ENCODE assay signal across 9 cellular contexts in genomic region chr22:33917744-33918406, GRCh38. TPM values are rescaled to one million over a fixed set of nuclear protein-coding genes. Genes with fewer than 3 reads are reported as not detected.
DNase-seq lines count a peak whose midpoint lies in the region; ATAC-seq and TF ChIP-seq lines count a peak whose summit lies in the region.
"Had no signal": no experiment of that assay in that cellular context is flagged by ENCODE, and none has a peak within 500 bp of the region (broad histone marks: within the 10 kb centered on the region; RNA-seq: fewer than 3 reads in every experiment).

No MANE protein-coding gene starts in this region.

- H2BK20ac ChIP-seq in IMR-90 (ENCODE audit: low read depth, low read length): no peak overlapping the region

- no peak for TF ChIP-seq POLR2A in IMR-90 (IDR thresholded peaks at IDR 0.05; ENCODE audit: low read depth, low read length)
- TF ChIP-seq POLR2A in thyroid gland (IDR thresholded peaks at IDR 0.05): no peak

- H3K9ac ChIP-seq in IMR-90 (ENCODE audit: low read depth, low read length): no peak overlapping the region

- peak; percentile 42 for DNase-seq in EH (ENCODE audit: low read depth)
- peak; percentile 50 for DNase-seq in IMR-90
- DNase-seq in epithelial cell of proximal tubule (ENCODE audit: low read depth): no peak
- DNase-seq in osteoblast (ENCODE audit: insufficient read length, low spot score, missing footprints): no peak
- DNase-seq in thyroid gland: no peak
- no peak for DNase-seq in NCI-H2107 (lab: John Stamatoyannopoulos, UW)
- DNase-seq in aorta: no peak
- no peak for DNase-seq in activated effector memory CD4-positive, alpha-beta T cell treated with anti-CD3 and anti-CD28 coated beads, Interleukin-2, amount 50 U/mL, for 16 hours
- DNase-seq: dermis blood vessel endothelial cell had no signal

- no TSS peak for BruUV-seq in IMR-90 (replicated peaks; lab: Mats Ljungman, UMichigan)

- H2AK9ac ChIP-seq in IMR-90 (replicated peaks; ENCODE audit: low read depth, low read length, poor library complexity): no peak overlapping the region

- no peak overlapping the region for H3K23ac ChIP-seq in IMR-90 (ENCODE audit: low read depth, low read length)

- intact Hi-C loops in IMR-90 (cut with micrococcal nuclease): no loop called here
- intact Hi-C loops in thyroid gland (cut with DNase I): no loop called here
- intact Hi-C loops in aorta (cut with DNase I): loop anchor here in 1 of 2 donors (5.0 kb wide), 1 partner anchor 46 kb away; no protein-coding TSS in a partner anchor

- H2BK120ac ChIP-seq in IMR-90 (ENCODE audit: low read depth, low read length): no peak overlapping the region

- POLR2A ChIA-PET in IMR-90 (lab: Charles Lee; ENCODE audit: unreplicated experiment): no interaction called here

- peaks cover 4% of the 10 kb centered on the region for H3K79me2 ChIP-seq in osteoblast (ENCODE audit: insufficient read depth, low read length)

- no peaks in the 10 kb centered on the region for H3K4me1 ChIP-seq in IMR-90 (ENCODE audit: control insufficient read depth, insufficient read depth, low read length)
- peaks cover 9% of the 10 kb centered on the region for H3K4me1 ChIP-seq in osteoblast (ENCODE audit: insufficient read depth, low read length)
- peaks cover 6 to 10% of the 10 kb centered on the region in 2 donors for H3K4me1 ChIP-seq in thyroid gland
- peaks cover 0 to 2% of the 10 kb centered on the region in 2 donors for H3K4me1 ChIP-seq in aorta (ENCODE audit: control insufficient read depth in 1 of 2, insufficient read depth in 2 of 2, low read length in 2 of 2)

- no peak overlapping the region for H4K8ac ChIP-seq in IMR-90 (ENCODE audit: low read depth in 2 of 2, low read length in 2 of 2)

- TF ChIP-seq RAD21 in IMR-90 (IDR thresholded peaks at IDR 0.05; ENCODE audit: low read length): peak; percentile 59

- H3K4me3 ChIP-seq in IMR-90 (ENCODE audit: insufficient read depth, low read depth, low read length): no peak overlapping the region
- no peak overlapping the region for H3K4me3 ChIP-seq in epithelial cell of proximal tubule (ENCODE audit: low read depth, low read length)
- H3K4me3 ChIP-seq in osteoblast (ENCODE audit: insufficient read depth, low read length): no peak overlapping the region
- no peak overlapping the region for H3K4me3 ChIP-seq in thyroid gland (replicated peaks in 1 of 3)
- no peak overlapping the region for H3K4me3 ChIP-seq in aorta (ENCODE audit: low read length in 2 of 2)

- H2AK5ac ChIP-seq in IMR-90 (ENCODE audit: low read depth, low read length): no peak overlapping the region

- H3K56ac ChIP-seq in IMR-90 (ENCODE audit: extremely low read depth, insufficient read depth, low read length): no peak overlapping the region

- H3K9me3 ChIP-seq in IMR-90 (ENCODE audit: control insufficient read depth, insufficient read depth, low read length): no peaks in the 10 kb centered on the region
- H3K9me3 ChIP-seq in osteoblast (ENCODE audit: low read depth, low read length): no peaks in the 10 kb centered on the region
- H3K9me3 ChIP-seq in thyroid gland: no peaks in the 10 kb centered on the region
- H3K9me3 ChIP-seq in aorta (ENCODE audit: control insufficient read depth, low read length): no peaks in the 10 kb centered on the region

- H3K9me1 ChIP-seq in IMR-90 (ENCODE audit: insufficient read depth, low read length): no peaks in the 10 kb centered on the region; the same call in 1 of the 2 replicates

- no peak overlapping the region for H2BK15ac ChIP-seq in IMR-90 (ENCODE audit: low read depth, low read length)

- in situ Hi-C loops in IMR-90 (cut with MboI; ENCODE audit: low sequenced_read_pairs): loop anchor here (10.0 kb wide), 1 partner anchor 613 kb away; no protein-coding TSS in a partner anchor

- no peak overlapping the region for H4K5ac ChIP-seq in IMR-90 (ENCODE audit: low read depth, low read length)

- no peak overlapping the region for H3K18ac ChIP-seq in IMR-90 (ENCODE audit: low read depth, low read length)

- CTCF ChIA-PET in IMR-90 (lab: Yijun Ruan, JAX): no interaction called here

- H2AFZ ChIP-seq in IMR-90 (replicated peaks; ENCODE audit: low read length, poor library complexity): no peak overlapping the region
- H2AFZ ChIP-seq in osteoblast (ENCODE audit: low read length): no peak overlapping the region

- no peak overlapping the region for H4K91ac ChIP-seq in IMR-90 (ENCODE audit: insufficient read depth, low read depth, low read length)

- H3K4me2 ChIP-seq in IMR-90 (ENCODE audit: low read depth, low read length): no peak overlapping the region
- no peak overlapping the region for H3K4me2 ChIP-seq in osteoblast (ENCODE audit: insufficient read depth, low read length)

- peaks cover 6% of the 10 kb centered on the region; the same call in 1 of the 2 replicates for H4K20me1 ChIP-seq in IMR-90 (ENCODE audit: insufficient read depth, low read length)
- H4K20me1 ChIP-seq in osteoblast (ENCODE audit: insufficient read depth, low read length): peaks cover 10% of the 10 kb centered on the region

- no peak overlapping the region for H3K14ac ChIP-seq in IMR-90 (replicated peaks; ENCODE audit: low read depth, low read length)

- dilution Hi-C loops in IMR-90 (cut with HindIII; ENCODE audit: low sequenced_read_pairs, unreplicated experiment): no loop called here

- TF ChIP-seq CTCF in IMR-90 (conservative IDR thresholded peaks at IDR 0.05; ENCODE audit: low read depth, low read length) (peak; percentile 51), epithelial cell of proximal tubule (conservative IDR thresholded peaks at IDR 0.05; ENCODE audit: low read depth, low read length) (peak; percentile 41), osteoblast (IDR thresholded peaks at IDR 0.05; ENCODE audit: extremely low read depth, low read depth, low read length) (peak; percentile 26), thyroid gland (IDR thresholded peaks at IDR 0.05) (no peak)

- no peak overlapping the region for H3K4ac ChIP-seq in IMR-90 (ENCODE audit: low read depth, low read length)

- 95% methylated on average over 3 of the region's 10 CpGs; no CpG with 5 or more reads in 1 of the 2 experiments for WGBS in IMR-90 (ENCODE audit: extremely low coverage in 2 of 2, insufficient read length in 1 of 2), 2 experiments
- 81% methylated on average over 10 of the region's 10 CpGs for WGBS in thyroid gland, 2 donors
- WGBS in aorta, 2 donors: 72 to 85% methylated on average over 10 of the region's 10 CpGs

- H2BK5ac ChIP-seq in IMR-90 (ENCODE audit: low read depth, low read length, poor library complexity, severe bottlenecking): no peak overlapping the region

- H3K27ac ChIP-seq in IMR-90 (ENCODE audit: insufficient read depth, low read length): no peak overlapping the region
- no peak overlapping the region for H3K27ac ChIP-seq in osteoblast (ENCODE audit: low read depth, low read length)
- H3K27ac ChIP-seq in thyroid gland: no peak overlapping the region
- no peak overlapping the region for H3K27ac ChIP-seq in aorta (ENCODE audit: low read depth in 1 of 2, low read length in 2 of 2)

- H3K27me3 ChIP-seq in IMR-90 (ENCODE audit: control insufficient read depth, insufficient read depth, low read length) (no peaks in the 10 kb centered on the region), osteoblast (ENCODE audit: insufficient read depth, low read length) (no peaks in the 10 kb centered on the region), thyroid gland (no peaks in the 10 kb centered on the region), aorta (ENCODE audit: control insufficient read depth in 1 of 2, insufficient read depth in 2 of 2, low read length in 1 of 2) (no peaks in the 10 kb centered on the region)

- H3K36me3 ChIP-seq in IMR-90 (ENCODE audit: control insufficient read depth, insufficient read depth, low read length): no peaks in the 10 kb centered on the region
- no peaks in the 10 kb centered on the region for H3K36me3 ChIP-seq in osteoblast (ENCODE audit: insufficient read depth, low read length)
- no peaks in the 10 kb centered on the region for H3K36me3 ChIP-seq in thyroid gland
- no peaks in the 10 kb centered on the region for H3K36me3 ChIP-seq in aorta (ENCODE audit: control insufficient read depth in 1 of 2, insufficient read depth in 2 of 2, low read length in 1 of 2)

- peaks cover 22 to 28% of the 10 kb centered on the region in 2 experiments for H3K79me1 ChIP-seq in IMR-90 (ENCODE audit: low read depth in 1 of 2, low read length in 2 of 2)

- ATAC-seq in IMR-90 (ENCODE audit: low read depth): no peak
- no peak for ATAC-seq in aorta (ENCODE audit: low FRiP score)

TF ChIP-seq in IMR-90, 13 proteins besides CTCF, POLR2A, EP300 and RAD21:
- TF ChIP-seq MAZ (IDR thresholded peaks at IDR 0.05; ENCODE audit: borderline replicate concordance, low read depth, low read length) (no peak), SMC3 (IDR thresholded peaks at IDR 0.05; ENCODE audit: low read depth, low read length) (peak; percentile 46), RFX5 (IDR thresholded peaks at IDR 0.05; ENCODE audit: low read depth, low read length) (no peak)
TF ChIP-seq in IMR-90: peak in this region for 1.

RNA-seq across cellular contexts. Expression of gene LARGE1, which starts 2.4 kb away (rescaled TPM):
- total RNA-seq in IMR-90 (2012; rRNA removed) (7.2 and 12.4 TPM in 2 replicates), epithelial cell of proximal tubule (8.9 and 18.3 TPM in 2 replicates), osteoblast (22.8 and 23.6 TPM in 2 replicates), thyroid gland (10 to 100 TPM; 13.6 to 16.3 (median 15.1) TPM), aorta (10 to 100 TPM; 41.7 to 52.5 TPM)
- polyA plus RNA-seq in IMR-90 (2012; rRNA removed) (6.2 and 6.5 TPM in 2 replicates), aorta (1 to 10 TPM; 2.6 to 6.3 TPM)
- 6.6 and 16.6 TPM in 2 replicates for polyA plus RNA-seq in IMR-90 (2012; cell fraction: cytosol; rRNA removed)
- 3.8 and 4.1 TPM in 2 replicates for polyA plus RNA-seq in IMR-90 (2012; cell fraction: nucleus; rRNA removed; ENCODE audit: low replicate concordance)

Comparison
In these comparisons a context has a peak if more than half of its experiments do, and no peak if none do; other contexts are left out.
1. DNase-seq: peak in EH (single experiment) and IMR-90 (single experiment); none in epithelial cell of proximal tubule (single experiment), osteoblast (single experiment), thyroid gland (0 of 2), NCI-H2107 (single experiment), aorta (0 of 2) and activated effector memory CD4-positive, alpha-beta T cell treated with anti-CD3 and anti-CD28 coated beads, Interleukin-2, amount 50 U/mL, for 16 hours (single experiment).
2. CTCF ChIP-seq: peak in IMR-90 (single experiment), epithelial cell of proximal tubule (single experiment) and osteoblast (single experiment); none in thyroid gland (0 of 6).